ENCODE assay signal across 8 cellular contexts in the genomic region with DNA sequence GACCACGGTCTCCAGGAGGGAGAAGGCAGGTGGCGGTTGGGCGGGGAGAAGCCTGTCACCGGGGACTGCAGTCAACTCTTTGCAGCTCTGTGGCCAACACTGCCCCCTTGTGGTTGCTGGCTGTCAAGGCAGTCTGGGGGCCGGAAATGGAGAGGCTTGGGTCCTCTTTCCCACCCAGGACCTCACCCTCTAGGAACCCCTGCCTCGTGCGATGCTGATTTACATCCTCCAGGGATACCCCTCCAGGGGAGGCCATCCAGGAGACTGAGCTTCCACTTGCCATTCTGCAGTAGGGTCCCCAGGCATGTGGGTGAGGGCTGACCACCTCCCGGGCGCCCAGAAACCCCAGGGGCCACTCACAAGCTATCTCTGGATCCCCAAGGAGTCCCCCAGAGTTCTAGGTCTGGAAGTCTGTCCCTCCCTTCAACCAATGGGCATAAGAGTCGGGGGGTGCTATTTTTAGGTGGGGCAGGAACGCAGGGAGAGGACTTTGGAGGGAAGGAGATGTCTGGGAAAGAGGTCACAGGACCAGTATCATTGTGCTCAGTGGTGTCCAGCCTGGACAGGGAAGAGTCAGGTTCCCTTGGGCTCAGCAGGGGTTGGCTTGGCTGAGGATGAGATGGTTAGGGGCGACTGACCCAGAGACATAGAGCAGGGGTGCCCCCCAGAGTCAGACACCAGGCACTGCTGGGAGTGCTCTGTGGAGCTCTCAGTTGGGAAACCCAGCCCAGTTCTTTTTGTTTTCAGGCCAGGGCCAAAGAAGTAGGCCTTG. TPM values are rescaled to one million over a fixed set of nuclear protein-coding genes. Genes with fewer than 3 reads are reported as not detected.
DNase-seq lines count a peak whose midpoint lies in the region; ATAC-seq and TF ChIP-seq lines count a peak whose summit lies in the region.

No MANE protein-coding gene starts in this region.

- DNase-seq in ACHN (peak; percentile 75), NCI-H526 treated with DMSO at 0.1 percent for 48 hours (lab: John Stamatoyannopoulos, UW) (peak; percentile 42), dedifferentiated amniotic fluid mesenchymal stem cell (ENCODE audit: extremely low spot score) (peak; percentile 75), lung (ENCODE audit: low spot score) (peak; percentile 85)
- peak; percentile 92 for DNase-seq in activated CD4-positive, alpha-beta T cell treated with anti-CD3 and anti-CD28 coated beads, Interleukin-2, amount 50 U/mL, for 1 hour
- DNase-seq in stimulated activated CD4-positive, alpha-beta T cell treated with anti-CD3 and anti-CD28 coated beads, TNF-alpha, amount 100 ng/mL, for 1 hour (ENCODE audit: low read depth in 3 of 3, low spot score in 1 of 3), result peak; percentile 82 to 92 (median 83)

- WGBS in lung, 2 donors, result 12 to 16% methylated on average over 12 of the region's 12 CpGs

- H3K4me1 ChIP-seq in lung (ENCODE audit: control insufficient read depth in 2 of 2, insufficient read depth in 2 of 2, low read length in 2 of 2), result peaks cover 0 to 1% of the 10 kb centered on the region in 2 donors

- no peaks in the 10 kb centered on the region for H3K36me3 ChIP-seq in lung (ENCODE audit: control insufficient read depth in 2 of 2, insufficient read depth in 2 of 2, low read length in 2 of 2)

- H3K4me3 ChIP-seq in lung, result no peak overlapping the region

- ATAC-seq in GM18868 (IDR thresholded peaks at IDR 0.05; ENCODE audit: unreplicated experiment) (peak; percentile 84), HG03432 (IDR thresholded peaks at IDR 0.05; ENCODE audit: unreplicated experiment) (peak; percentile 78), lung (ENCODE audit: insufficient read depth, low FRiP score) (peak; percentile 89)

- peak; percentile 97 for TF ChIP-seq CTCF in lung (IDR thresholded peaks at IDR 0.05; ENCODE audit: control extremely low read depth, extremely low read depth)

- H3K27me3 ChIP-seq in lung (ENCODE audit: control insufficient read depth, insufficient read depth), result no peaks in the 10 kb centered on the region

- H3K9me3 ChIP-seq in lung (ENCODE audit: control insufficient read depth in 2 of 2, insufficient read depth in 1 of 2, low read length in 1 of 2), result no peaks in the 10 kb centered on the region

- in situ Hi-C loops in ACHN (cut with HindIII; ENCODE audit: low pct_ligation_motif_present, low pct_unique_long_range_greater_than_20kb, low sequenced_read_pairs), result no loop called here

- peak overlapping the region; percentile 21 to 52 for H3K27ac ChIP-seq in lung (ENCODE audit: low read depth in 1 of 2, low read length in 1 of 2)

RNA-seq across cellular contexts. Expression of gene GPR61, which starts 7.1 kb away (rescaled TPM):
- not detected for total RNA-seq in lung
- not detected for polyA plus RNA-seq in lung

RNA-seq across cellular contexts. Expression of gene GNAI3, which starts 15.9 kb away (rescaled TPM):
- 10 to 100 TPM in 1 of 2 donors, 1 to 10 TPM in 1; 7.1 to 10.4 TPM for total RNA-seq in lung
- polyA plus RNA-seq in lung, result 1 to 10 TPM; 2.7 to 6.0 TPM

RNA-seq across cellular contexts. Expression of gene AMIGO1, which starts 23.0 kb away (rescaled TPM):
- total RNA-seq in lung, result 1 to 10 TPM; 3.9 to 6.3 TPM
- polyA plus RNA-seq in lung, result 1 to 10 TPM; 2.4 to 2.9 TPM

RNA-seq across cellular contexts. Expression of gene CYB561D1, which starts 38.7 kb away (rescaled TPM):
- total RNA-seq in lung, result 10 to 100 TPM in 1 of 2 donors, 1 to 10 TPM in 1; 3.4 to 13.6 TPM
- polyA plus RNA-seq in lung, result 1 to 10 TPM; 4.2 to 8.2 TPM

RNA-seq across cellular contexts. Expression of gene ATXN7L2, which starts 48.8 kb away (rescaled TPM):
- 1 to 10 TPM; 2.6 to 4.5 TPM for total RNA-seq in lung
- polyA plus RNA-seq in lung, result 1 to 10 TPM; 4.2 to 6.0 TPM

Comparison
In these comparisons a context has a peak if more than half of its experiments do, and no peak if none do; other contexts are left out.
1. DNase-seq: peak in every context shown above with its lines; median percentile 92 in activated CD4-positive, alpha-beta T cell treated with anti-CD3 and anti-CD28 coated beads, Interleukin-2, amount 50 U/mL, for 1 hour; 85 in lung; 83 in stimulated activated CD4-positive, alpha-beta T cell treated with anti-CD3 and anti-CD28 coated beads, TNF-alpha, amount 100 ng/mL, for 1 hour; 75 in ACHN; 75 in dedifferentiated amniotic fluid mesenchymal stem cell; 42 in NCI-H526 treated with DMSO at 0.1 percent for 48 hours.